ENCODE assay signal across 1 cellular context in genomic region chr2:174074831-174075230, GRCh38.
TF ChIP-seq lines count a peak whose summit lies in the region.

No MANE protein-coding gene starts in this region.

TF ChIP-seq in K562, 482 proteins besides CTCF, POLR2A, EP300 and RAD21 (continued from another document and continues in another):
- TF ChIP-seq FOXO4 (CRISPR knock-in tag; IDR thresholded peaks at IDR 0.05) = no peak
- TF ChIP-seq HNRNPH1 (optimal IDR thresholded peaks at IDR 0.05; ENCODE audit: low read depth, low read length) = no peak
- no peak for TF ChIP-seq MBD2 (IDR thresholded peaks at IDR 0.05; ENCODE audit: borderline replicate concordance, low read depth)
- no peak for TF ChIP-seq ZNF436 (CRISPR knock-in tag; IDR thresholded peaks at IDR 0.05)
- no peak for TF ChIP-seq HNRNPLL (IDR thresholded peaks at IDR 0.05; ENCODE audit: low read depth, low read length, poor library complexity, severe bottlenecking)
- peak; percentile 55; the same call in 1 of the 2 replicates for TF ChIP-seq KHSRP (IDR thresholded peaks at IDR 0.05)
- no peak for TF ChIP-seq GMEB1 (CRISPR knock-in tag; IDR thresholded peaks at IDR 0.05)
- peak; percentile 97 to 99 for TF ChIP-seq FOXA3 (CRISPR knock-in tag; conservative IDR thresholded peaks at IDR 0.05 in 1 of 2, IDR thresholded peaks at IDR 0.05 in 1 of 2)
- peak in 1 of 2 experiments; percentile 59; a peak in 1 of 4 replicates for TF ChIP-seq MAZ (CRISPR knock-in tag; conservative IDR thresholded peaks at IDR 0.05 in 1 of 2, IDR thresholded peaks at IDR 0.05 in 1 of 2)
- TF ChIP-seq ZNF398 (CRISPR knock-in tag; IDR thresholded peaks at IDR 0.05) = no peak
- TF ChIP-seq ZNF445 (CRISPR knock-in tag; IDR thresholded peaks at IDR 0.05; ENCODE audit: low read depth) = no peak
- peak; percentile 68; the same call in 1 of the 2 replicates for TF ChIP-seq ATF7 (IDR thresholded peaks at IDR 0.05)
- no peak for TF ChIP-seq MECOM (CRISPR knock-in tag; IDR thresholded peaks at IDR 0.05)
- peak; percentile 48; the same call in 1 of the 2 replicates for TF ChIP-seq MEF2D (tag; conservative IDR thresholded peaks at IDR 0.05; ENCODE audit: low read depth)
- TF ChIP-seq GABPA (tag; conservative IDR thresholded peaks at IDR 0.05; ENCODE audit: low read depth) = no peak
- TF ChIP-seq ZNF449 (CRISPR knock-in tag; IDR thresholded peaks at IDR 0.05) = no peak
- peak; percentile 88 for TF ChIP-seq STAT5A (IDR thresholded peaks at IDR 0.05; ENCODE audit: borderline replicate concordance, low read length)
- TF ChIP-seq NFATC3 (IDR thresholded peaks at IDR 0.05) = 0 out of 2 replicates have a peak, but pooled peaks have one; percentile 26
- no peak for TF ChIP-seq HCFC1 (IDR thresholded peaks at IDR 0.05; ENCODE audit: low read depth, low read length)
- peak; percentile 21; the same call in 1 of the 2 replicates for TF ChIP-seq NFE2 (IDR thresholded peaks at IDR 0.05; ENCODE audit: low read depth)
- no peak for TF ChIP-seq HOXB6 (CRISPR knock-in tag; IDR thresholded peaks at IDR 0.05; ENCODE audit: borderline replicate concordance)
- no peak for TF ChIP-seq MCM7 (IDR thresholded peaks at IDR 0.05)
- peak; percentile 41; the same call in 1 of the 2 replicates for TF ChIP-seq VEZF1 (CRISPR knock-in tag; IDR thresholded peaks at IDR 0.05)
- TF ChIP-seq ZNF561 (CRISPR knock-in tag; conservative IDR thresholded peaks at IDR 0.05) = no peak
- no peak for TF ChIP-seq RFX7 (CRISPR knock-in tag; IDR thresholded peaks at IDR 0.05)
- TF ChIP-seq MYC (IDR thresholded peaks at IDR 0.05; ENCODE audit: low read depth, low read length) = peak; percentile 69; the same call in 1 of the 2 replicates
- no peak for TF ChIP-seq MYC (CRISPR knock-in tag; IDR thresholded peaks at IDR 0.05; ENCODE audit: borderline replicate concordance, low read depth)
- TF ChIP-seq ZNF124 (CRISPR knock-in tag; IDR thresholded peaks at IDR 0.05) = no peak
- TF ChIP-seq IFI16 (CRISPR knock-in tag; IDR thresholded peaks at IDR 0.05) = no peak
- peak; percentile 85; the same call in 1 of the 2 replicates for TF ChIP-seq CC2D1A (IDR thresholded peaks at IDR 0.05)
- peak in 1 of 2 experiments; percentile 43; a peak in 1 of 4 replicates for TF ChIP-seq HDAC1 (IDR thresholded peaks at IDR 0.05)
- TF ChIP-seq TCF3 (CRISPR knock-in tag; IDR thresholded peaks at IDR 0.05) = peak; percentile 94
- no peak for TF ChIP-seq CHD7 (IDR thresholded peaks at IDR 0.05; ENCODE audit: low read depth, low read length)
- TF ChIP-seq PHB2 (IDR thresholded peaks at IDR 0.05; ENCODE audit: low read depth) = peak; percentile 89
- peak; percentile 44 for TF ChIP-seq MAFG (tag; conservative IDR thresholded peaks at IDR 0.05)
- no peak for TF ChIP-seq BDP1 (IDR thresholded peaks at IDR 0.05; ENCODE audit: insufficient read depth, insufficient read length)
- no peak; the same call in 1 of the 2 replicates for TF ChIP-seq SP1 (CRISPR knock-in tag; IDR thresholded peaks at IDR 0.05)
- TF ChIP-seq IRF9 (tag; IDR thresholded peaks at IDR 0.05) = no peak
- TF ChIP-seq SMAD2 (IDR thresholded peaks at IDR 0.05; ENCODE audit: low read depth, low read length) = no peak
- peak; percentile 77; the same call in 1 of the 2 replicates for TF ChIP-seq ZNF644 (tag; IDR thresholded peaks at IDR 0.05; ENCODE audit: low read depth)
- no peak for TF ChIP-seq CBX8 (IDR thresholded peaks at IDR 0.05; ENCODE audit: borderline replicate concordance, extremely low read depth, low read depth, low read length, poor library complexity, severe bottlenecking)
- no peak for TF ChIP-seq ADNP (tag; IDR thresholded peaks at IDR 0.05)
- no peak for TF ChIP-seq ZNF121 (CRISPR knock-in tag; conservative IDR thresholded peaks at IDR 0.05)
- no peak for TF ChIP-seq EGR1 (conservative IDR thresholded peaks at IDR 0.05)
- 0 out of 2 replicates have a peak, but pooled peaks have one; percentile 43 for TF ChIP-seq ZNF584 (CRISPR knock-in tag; IDR thresholded peaks at IDR 0.05; ENCODE audit: low read depth)
- TF ChIP-seq TBL1XR1 (IDR thresholded peaks at IDR 0.05; ENCODE audit: low read length in 2 of 2) = peak; percentile 74 to 94; a peak in 3 of 4 replicates
